ENCODE assay signal across 21 cellular contexts in the genomic region with DNA sequence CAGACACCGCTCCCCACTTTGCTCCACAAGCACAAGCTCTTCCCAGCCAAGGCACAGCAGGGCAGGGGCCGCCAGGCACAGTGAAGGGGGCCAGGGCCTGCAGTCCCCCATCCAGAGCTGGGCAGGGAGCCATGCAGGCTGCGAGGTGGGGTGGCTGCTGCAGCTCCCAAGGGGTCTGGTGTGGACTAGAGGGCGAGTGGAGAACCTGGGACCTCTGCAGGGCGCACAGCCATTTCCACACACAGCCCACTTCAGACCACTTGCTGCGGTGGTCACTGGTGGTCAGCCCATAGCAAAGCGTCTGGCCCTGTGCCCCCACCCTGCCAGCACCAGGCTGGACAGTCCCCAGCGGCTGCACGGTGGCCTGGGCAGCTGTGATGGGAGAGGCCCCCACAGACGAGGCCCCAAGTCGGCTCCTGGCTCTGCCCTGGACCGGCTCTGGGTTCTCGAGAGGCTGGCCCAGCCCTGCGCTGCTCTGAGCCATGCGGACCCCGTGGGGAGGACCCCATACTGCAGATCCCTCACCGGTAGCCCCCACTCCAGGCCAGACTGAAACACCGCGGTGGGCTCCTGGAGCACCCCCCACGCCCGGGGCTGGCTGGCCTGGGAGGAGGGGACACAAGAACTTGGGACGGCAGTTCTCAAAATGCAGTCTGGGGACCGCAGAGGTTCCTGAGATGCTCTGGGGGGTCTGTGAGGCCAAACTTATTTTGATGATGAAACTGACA. TPM values are rescaled to one million over a fixed set of nuclear protein-coding genes. Genes with fewer than 3 reads are reported as not detected.
A peak's percentile ranks its signal among the peaks of the same experiment; 100 is the strongest.
DNase-seq lines count a peak whose midpoint lies in the region; TF ChIP-seq lines count a peak whose summit lies in the region.
"Had no signal": no experiment of that assay in that cellular context is flagged by ENCODE, and none has a peak within 500 bp of the region (broad histone marks: within the 10 kb centered on the region; RNA-seq: fewer than 3 reads in every experiment).

No MANE protein-coding gene starts in this region.

- H3K27me3 ChIP-seq in Peyer's patch (no peaks in the 10 kb centered on the region), esophagus muscularis mucosa (no peaks in the 10 kb centered on the region), thymus (ENCODE audit: control insufficient read depth, insufficient read depth) (no peaks in the 10 kb centered on the region)

- H3K4me3 Mint-ChIP-seq in nephron: no peak overlapping the region
- H3K4me3 Mint-ChIP-seq: activated naive CD8-positive, alpha-beta T cell; activated T-cell treated with anti-CD3 and anti-CD28 coated beads, Interleukin-2, amount 50 U/mL, for 72 hours; B cell; immature natural killer cell; memory B cell; stimulated activated naive CD8-positive, alpha-beta T cell treated with anti-CD3 and anti-CD28 coated beads, Interleukin-15, amount 100 ng/mL, for 72 hours had no signal

- peak overlapping the region; percentile 66 to 86 (median 75) for H3K27ac ChIP-seq in Peyer's patch
- peak overlapping the region; percentile 87 to 90 (median 88) for H3K27ac ChIP-seq in esophagus muscularis mucosa (replicated peaks in 1 of 4)
- H3K27ac ChIP-seq in thymus (ENCODE audit: low read depth): peak overlapping the region; percentile 4
- H3K27ac ChIP-seq: KMS-11 had no signal

- H3K9me3 Mint-ChIP-seq in nephron: peaks cover 2% of the 10 kb centered on the region
- H3K9me3 Mint-ChIP-seq: activated T-cell treated with anti-CD3 and anti-CD28 coated beads, Interleukin-2, amount 50 U/mL, for 72 hours; stimulated activated naive CD8-positive, alpha-beta T cell treated with anti-CD3 and anti-CD28 coated beads, Interleukin-15, amount 100 ng/mL, for 72 hours had no signal

- H3K36me3 ChIP-seq in Peyer's patch (no peaks in the 10 kb centered on the region), esophagus muscularis mucosa (no peaks in the 10 kb centered on the region), thymus (ENCODE audit: control insufficient read depth, insufficient read depth) (no peaks in the 10 kb centered on the region)

- WGBS in esophagus muscularis mucosa: 89% methylated on average over 8 of the region's 23 CpGs
- 96% methylated on average over 23 of the region's 23 CpGs for WGBS in thymus

- peaks cover 23% of the 10 kb centered on the region for H3K4me1 Mint-ChIP-seq in nephron
- H3K4me1 Mint-ChIP-seq: B cell, memory B cell had no signal

- no peaks in the 10 kb centered on the region for H3K36me3 Mint-ChIP-seq in nephron (ENCODE audit: low read depth)
- H3K36me3 Mint-ChIP-seq: activated naive CD8-positive, alpha-beta T cell; immature natural killer cell; memory B cell had no signal

- H3K4me1 ChIP-seq in Peyer's patch (peaks cover 0 to 11% (median 0%) of the 10 kb centered on the region in 4 donors), esophagus muscularis mucosa (peaks cover 26 to 52% (median 49%) of the 10 kb centered on the region in 4 donors), thymus (ENCODE audit: control insufficient read depth, insufficient read depth, low read length) (no peaks in the 10 kb centered on the region)

- H3K27me3 Mint-ChIP-seq in nephron (ENCODE audit: low read depth): no peaks in the 10 kb centered on the region
- H3K27me3 Mint-ChIP-seq: activated naive CD8-positive, alpha-beta T cell; B cell; memory B cell; stimulated activated naive CD8-positive, alpha-beta T cell treated with anti-CD3 and anti-CD28 coated beads, Interleukin-15, amount 100 ng/mL, for 72 hours had no signal

- DNase-seq in Peyer's patch: peak in 1 of 3 donors; percentile 42
- no peak for DNase-seq in esophagus muscularis mucosa (ENCODE audit: extremely low spot score)
- DNase-seq in hepatic stellate cell (ENCODE audit: low spot score): no peak
- DNase-seq in NCI-H526 (lab: John Stamatoyannopoulos, UW): no peak
- DNase-seq in medulla oblongata (ENCODE audit: extremely low spot score): no peak
- no peak for DNase-seq in Ammon's horn (ENCODE audit: low spot score)
- DNase-seq: activated CD4-positive, alpha-beta T cell treated with anti-CD3 and anti-CD28 coated beads, Interleukin-2, amount 50 U/mL, for 4 hours; activated T-cell treated with anti-CD3 and anti-CD28 coated beads, Interleukin-2, amount 50 U/mL, for 72 hours; erythroblast; immature natural killer cell; NCI-H2081 treated with DMSO at 0.1 percent for 48 hours; NCI-H510A; SIG-M5 had no signal

- no peak for TF ChIP-seq EP300 in esophagus muscularis mucosa (IDR thresholded peaks at IDR 0.05)

- TF ChIP-seq CTCF in Peyer's patch (IDR thresholded peaks at IDR 0.05) (no peak), esophagus muscularis mucosa (IDR thresholded peaks at IDR 0.05) (no peak), nephron (IDR thresholded peaks at IDR 0.05; ENCODE audit: unreplicated experiment in 3 of 3) (no peak)

- H3K4me3 ChIP-seq in Peyer's patch (no peak overlapping the region), esophagus muscularis mucosa (no peak overlapping the region), thymus (ENCODE audit: low read length) (no peak overlapping the region)

- H3K9me3 ChIP-seq in Peyer's patch (no peaks in the 10 kb centered on the region), esophagus muscularis mucosa (no peaks in the 10 kb centered on the region), thymus (ENCODE audit: control insufficient read depth) (peaks cover 1% of the 10 kb centered on the region)

- peak overlapping the region in 2 of 3 experiments; percentile 81 to 96 for H3K27ac Mint-ChIP-seq in nephron
- H3K27ac Mint-ChIP-seq: activated naive CD8-positive, alpha-beta T cell; activated T-cell treated with anti-CD3 and anti-CD28 coated beads, Interleukin-2, amount 50 U/mL, for 72 hours; B cell; memory B cell; stimulated activated naive CD8-positive, alpha-beta T cell treated with anti-CD3 and anti-CD28 coated beads, Interleukin-15, amount 100 ng/mL, for 72 hours had no signal

- TF ChIP-seq POLR2A in Peyer's patch (IDR thresholded peaks at IDR 0.05): no peak
- TF ChIP-seq POLR2A in esophagus muscularis mucosa (IDR thresholded peaks at IDR 0.05; ENCODE audit: low read depth): no peak

- intact Hi-C loops in esophagus muscularis mucosa (cut with DNase I): no loop called here

RNA-seq across cellular contexts. Expression of gene COL6A2, which starts 47.1 kb away (rescaled TPM):
- total RNA-seq in Peyer's patch (1,000 to 10,000 TPM in 1 of 4 donors, 100 to 1,000 TPM in 2, 10 to 100 TPM in 1; 59.9 to 1,087 (median 166) TPM), esophagus muscularis mucosa (1,000 to 10,000 TPM in 2 of 4 donors, 100 to 1,000 TPM in 2; 942 to 1,525 (median 1,202) TPM)
- polyA plus RNA-seq in thymus: 182 TPM
- polyA plus RNA-seq: neural cell had no signal

Comparison
In these comparisons a context has a peak if more than half of its experiments do, and no peak if none do; other contexts are left out.
1. H3K27ac ChIP-seq: peak in every context shown above with its lines; median percentile 88 in esophagus muscularis mucosa; 75 in Peyer's patch; 4 in thymus.